Comparison of ENCODE assay signal across 20 cellular contexts in genomic region chr16:14418795-14419225, GRCh38.
DNase-seq lines count a peak whose midpoint lies in the region; ATAC-seq and TF ChIP-seq lines count a peak whose summit lies in the region.
"Had no signal": no experiment of that assay in that cellular context is flagged by ENCODE, and none has a peak within 500 bp of the region (broad histone marks: within the 10 kb centered on the region; RNA-seq: fewer than 3 reads in every experiment).

No MANE protein-coding gene starts in this region.

- peak overlapping the region in 1 of 5 donors; percentile 22 for H3K9ac ChIP-seq in subcutaneous abdominal adipose tissue (ENCODE audit: low read length in 5 of 5)

- H3K4me1 ChIP-seq in right lobe of liver = peaks cover 0 to 35% (median 13%) of the 10 kb centered on the region in 4 donors
- H3K4me1 ChIP-seq in subcutaneous abdominal adipose tissue (ENCODE audit: control insufficient read depth in 5 of 5, insufficient read depth in 5 of 5, low read length in 5 of 5) = peaks cover 1 to 24% (median 11%) of the 10 kb centered on the region in 5 donors
- H3K4me1 ChIP-seq: colonic mucosa, uterus had no signal

- TF ChIP-seq POLR2A in right lobe of liver (IDR thresholded peaks at IDR 0.05) = no peak

- 35% methylated on average over 6 of the region's 6 CpGs for WGBS in right lobe of liver (ENCODE audit: insufficient coverage, low coverage, low lambda C conversion rate, missing lambda C conversion rate)

- intact Hi-C loops in right lobe of liver (cut with DNase I) = no loop called here

- H3K27ac ChIP-seq in coronary artery (peak overlapping the region; percentile 77 to 94), right lobe of liver (peak overlapping the region in 2 of 3 donors; percentile 32 to 83), subcutaneous abdominal adipose tissue (ENCODE audit: low read depth, low read length) (peak overlapping the region; percentile 46)
- H3K27ac ChIP-seq: colonic mucosa, skin epidermis, uterus had no signal

- TF ChIP-seq CTCF in coronary artery (IDR thresholded peaks at IDR 0.05) = no peak
- no peak for TF ChIP-seq CTCF in right lobe of liver (IDR thresholded peaks at IDR 0.05)

- peak; percentile 78 to 86 (median 83) for ATAC-seq in right lobe of liver
- ATAC-seq in GM18858 (IDR thresholded peaks at IDR 0.05; ENCODE audit: unreplicated experiment) = no peak
- ATAC-seq in GM19324 (IDR thresholded peaks at IDR 0.05; ENCODE audit: low FRiP score, unreplicated experiment) = no peak

- H3K36me3 ChIP-seq in right lobe of liver = no peaks in the 10 kb centered on the region
- H3K36me3 ChIP-seq in subcutaneous abdominal adipose tissue (ENCODE audit: control insufficient read depth in 5 of 5, insufficient read depth in 5 of 5, low read length in 5 of 5) = no peaks in the 10 kb centered on the region
- H3K36me3 ChIP-seq: colonic mucosa, uterus had no signal

- peak overlapping the region; percentile 54 for H3K4me3 ChIP-seq in coronary artery
- no peak overlapping the region for H3K4me3 ChIP-seq in right lobe of liver
- H3K4me3 ChIP-seq in subcutaneous abdominal adipose tissue (ENCODE audit: low read depth in 1 of 5, low read length in 5 of 5) = no peak overlapping the region
- H3K4me3 ChIP-seq: colonic mucosa, skin epidermis, uterus had no signal

- no peaks in the 10 kb centered on the region for H3K9me3 ChIP-seq in right lobe of liver
- H3K9me3 ChIP-seq in subcutaneous abdominal adipose tissue (ENCODE audit: control insufficient read depth in 5 of 5, low read length in 5 of 5) = peaks cover 0 to 3% (median 0%) of the 10 kb centered on the region in 5 donors
- H3K9me3 ChIP-seq: colonic mucosa, uterus had no signal

- DNase-seq in EH (ENCODE audit: low read depth) (peak; percentile 37), coronary artery (ENCODE audit: low spot score) (peak; percentile 87), right lobe of liver (peak in 1 of 3 donors; percentile 68), NCI-H1436 treated with DMSO at 0.1 percent for 48 hours (lab: John Stamatoyannopoulos, UW) (no peak), AG08396 (ENCODE audit: low spot score) (no peak)
- DNase-seq: activated CD4-positive, CD25-positive, alpha-beta regulatory T cell treated with anti-CD3 and anti-CD28 coated beads, Interleukin-2, amount 50 U/mL, for 72 hours; activated naive CD4-positive, alpha-beta T cell treated with anti-CD3 and anti-CD28 coated beads, Interleukin-2, amount 50 U/mL, for 16 hours; C1 segment of cervical spinal cord; colonic mucosa; hippocampal formation; KBM-7; NCI-H1694; NCI-H526 treated with DMSO at 0.1 percent for 48 hours; stimulated activated CD4-positive, alpha-beta T cell treated with anti-CD3 and anti-CD28 coated beads, Interleukin-2, amount 100 ng/mL, for 24 hours; stimulated activated naive CD4-positive, alpha-beta T cell treated with Interleukin-2 at 50 U/mL for 16 hours; uterus had no signal

- no peaks in the 10 kb centered on the region for H3K27me3 ChIP-seq in right lobe of liver
- no peaks in the 10 kb centered on the region for H3K27me3 ChIP-seq in subcutaneous abdominal adipose tissue (ENCODE audit: control insufficient read depth in 5 of 5, insufficient read depth in 4 of 5, low read length in 5 of 5)
- H3K27me3 ChIP-seq: colonic mucosa, uterus had no signal

Comparison
In these comparisons a context has a peak if more than half of its experiments do, and no peak if none do; other contexts are left out.
1. DNase-seq: peak in EH (single experiment) and coronary artery (single experiment); none in NCI-H1436 treated with DMSO at 0.1 percent for 48 hours (single experiment) and AG08396 (single experiment).
2. ATAC-seq: peak in right lobe of liver (4 of 4); none in GM18858 (single experiment) and GM19324 (single experiment).
3. Peak in every context shown above with its lines, with median percentiles within 50 percentile points of each other: H3K27ac ChIP-seq.